ENCODE assay signal across 6 cellular contexts in the genomic region with DNA sequence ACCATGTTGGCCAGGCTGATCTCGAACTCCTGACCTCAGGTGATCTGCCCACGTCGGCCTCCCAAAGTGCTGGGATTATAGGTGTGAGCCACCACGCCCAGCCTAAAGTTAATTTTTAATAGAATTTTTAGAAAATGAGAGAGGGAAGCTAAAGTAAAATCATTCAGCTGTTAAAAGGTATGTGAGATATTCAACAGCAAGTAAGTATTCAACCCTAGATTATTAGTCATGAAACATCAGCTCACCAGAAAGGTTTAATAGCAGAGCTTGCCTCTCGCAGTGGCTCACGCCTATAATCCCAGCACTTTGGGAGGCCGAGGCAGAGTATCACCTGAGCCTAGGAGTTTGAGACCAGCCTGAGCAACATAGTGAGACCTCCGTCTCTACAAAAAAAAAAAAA. TPM values are rescaled to one million over a fixed set of nuclear protein-coding genes. Genes with fewer than 3 reads are reported as not detected.
DNase-seq lines count a peak whose midpoint lies in the region; FAIRE-seq and TF ChIP-seq lines count a peak whose summit lies in the region.
"Not testable (repeated sequence)": the region's sequence is repeated elsewhere in the genome, so short reads cannot be mapped to it uniquely, and the experiment has no call there.

No MANE protein-coding gene starts in this region.

- not testable (repeated sequence) for H3K18ac ChIP-seq in trophoblast cell (ENCODE audit: low read length)

- H3K4me3 ChIP-seq in epithelial cell of proximal tubule (ENCODE audit: low read depth, low read length); kidney epithelial cell (ENCODE audit: low read depth, low read length); trophoblast cell (ENCODE audit: low read depth, low read length): not testable (repeated sequence)

- H3K9me3 ChIP-seq in trophoblast cell (ENCODE audit: insufficient read depth, low read depth, low read length), result not testable (repeated sequence)

- H2AFZ ChIP-seq in trophoblast cell (ENCODE audit: insufficient read depth, low read length, poor library complexity), result not testable (repeated sequence)

- H3K79me1 ChIP-seq in trophoblast cell (ENCODE audit: low read length), result not testable (repeated sequence)

- not testable (repeated sequence) for H4K12ac ChIP-seq in trophoblast cell (ENCODE audit: low read depth, low read length)

- H3K79me2 ChIP-seq in trophoblast cell (ENCODE audit: control insufficient read depth, insufficient read depth, low read length, poor library complexity), result not testable (repeated sequence)

- not testable (repeated sequence) for H2BK120ac ChIP-seq in trophoblast cell (ENCODE audit: insufficient read depth, low read length, poor library complexity)

- WGBS in trophoblast cell (ENCODE audit: extremely low coverage, insufficient coverage, insufficient read length), result no CpG with 5 or more reads among the region's 8 CpGs

- H3K36me3 ChIP-seq in kidney epithelial cell (ENCODE audit: control insufficient read depth, insufficient read depth, low read length), result not testable (repeated sequence)
- peaks cover 0 to 12% of the 10 kb centered on the region in 2 experiments for H3K36me3 ChIP-seq in trophoblast cell (ENCODE audit: control insufficient read depth in 1 of 2, insufficient read depth in 2 of 2, low read length in 2 of 2)

- H2BK5ac ChIP-seq in trophoblast cell (ENCODE audit: low read depth, low read length, poor library complexity), result not testable (repeated sequence)

- not testable (repeated sequence) for H3K9ac ChIP-seq in trophoblast cell (ENCODE audit: low read length)

- H2BK12ac ChIP-seq in trophoblast cell (ENCODE audit: low read length), result not testable (repeated sequence)

- not testable (repeated sequence) for H4K8ac ChIP-seq in trophoblast cell (ENCODE audit: low read depth, low read length)

- not testable (repeated sequence) for H3K27ac ChIP-seq in trophoblast cell (ENCODE audit: low read depth, low read length)

- peak overlapping the region; percentile 36 for H3K4ac ChIP-seq in trophoblast cell (ENCODE audit: low read depth, low read length)

- H2AK5ac ChIP-seq in trophoblast cell (ENCODE audit: low read length), result not testable (repeated sequence)

- not testable (repeated sequence) for TF ChIP-seq CTCF in epithelial cell of proximal tubule (conservative IDR thresholded peaks at IDR 0.05; ENCODE audit: low read depth, low read length); kidney epithelial cell (IDR thresholded peaks at IDR 0.05; ENCODE audit: insufficient read depth, low read length, poor library complexity, severe bottlenecking)

- in situ Hi-C loops in Caki2 (cut with HindIII; ENCODE audit: low pct_unique_long_range_greater_than_20kb, low sequenced_read_pairs), result not testable (repeated sequence)

- not testable (repeated sequence) for H3K4me2 ChIP-seq in trophoblast cell (ENCODE audit: low read length)

- not testable (repeated sequence) for H3K23ac ChIP-seq in trophoblast cell (ENCODE audit: low read length)

- not testable (repeated sequence) for H3K27me3 ChIP-seq in kidney epithelial cell (ENCODE audit: control insufficient read depth, insufficient read depth, low read length); trophoblast cell (ENCODE audit: insufficient read depth, low read length)

- DNase-seq in Caki2 (ENCODE audit: low read depth) (peak; percentile 70), RCC 7860 (ENCODE audit: low spot score) (peak; percentile 89), epithelial cell of proximal tubule (ENCODE audit: low read depth) (peak; percentile 52), kidney epithelial cell (ENCODE audit: low read depth) (peak; percentile 45), kidney tubule cell (ENCODE audit: low spot score) (peak; percentile 93)
- DNase-seq in trophoblast cell, result not testable (repeated sequence)

- not testable (repeated sequence) for H4K91ac ChIP-seq in trophoblast cell (ENCODE audit: low read depth, low read length)

- FAIRE-seq in RCC 7860 (lab: Jason Lieb, UNC), result peak; percentile 92

- H3K14ac ChIP-seq in trophoblast cell (ENCODE audit: low read length), result not testable (repeated sequence)

- H3K4me1 ChIP-seq in trophoblast cell (ENCODE audit: control insufficient read depth in 1 of 2, insufficient read depth in 2 of 2, low read length in 2 of 2), result not testable (repeated sequence)

RNA-seq across cellular contexts. Expression of a gene that starts 5.0 kb away (rescaled TPM):
- total RNA-seq in Caki2 (2014; rRNA removed; shearing (Covaris generic); ENCODE audit: low replicate concordance), result 7.1 and 9.4 TPM in 2 replicates
- 12.2 and 15.6 TPM in 2 replicates for total RNA-seq in epithelial cell of proximal tubule
- 45.8 and 47.4 TPM in 2 replicates for total RNA-seq in kidney epithelial cell
- 6.5 and 6.8 TPM in 2 replicates for polyA plus RNA-seq in trophoblast cell (2013)
